Comparison of ENCODE assay signal across 20 cellular contexts in genomic region chr13:106609116-106609515, GRCh38.
"Had no signal": no experiment of that assay in that cellular context is flagged by ENCODE, and none has a peak within 500 bp of the region (broad histone marks: within the 10 kb centered on the region; RNA-seq: fewer than 3 reads in every experiment).

No MANE protein-coding gene starts in this region.

- ATAC-seq: activated T-cell treated with anti-CD3 and anti-CD28 coated beads, Interleukin-2, amount 50 U/mL, for 4 hours; T-helper 17 cell had no signal

- H3K27ac ChIP-seq: coronary artery had no signal

- DNase-seq: activated B cell treated with CpG ODN at 0.5 μM for 24 hours; activated CD4-positive, alpha-beta memory T cell treated with anti-CD3 and anti-CD28 coated beads for 36 hours; activated CD4-positive, alpha-beta T cell treated with anti-CD3 and anti-CD28 coated beads for 1 hour; activated CD4-positive, alpha-beta T cell treated with anti-CD3 and anti-CD28 coated beads, Interleukin-2, amount 10 ng/mL, durations not matched to agents 24 days and 14 days; activated CD8-positive, alpha-beta memory T cell treated with anti-CD3 and anti-CD28 coated beads for 24 hours; activated gamma-delta T cell; activated naive CD4-positive, alpha-beta T cell treated with anti-CD3 and anti-CD28 coated beads for 36 hours; activated T-cell treated with anti-CD3 and anti-CD28 coated beads, Interleukin-2, amount 50 U/mL, for 4 hours; central memory CD4-positive, alpha-beta T cell; Karpas-422; MM.1S; NCI-H146; NCI-H2029; NCI-H226; NCI-H510A treated with DMSO at 0.1 percent for 48 hours; NCI-H69; SIG-M5; T-helper 17 cell; T-helper 9 cell had no signal

- H3K4me3 ChIP-seq: coronary artery had no signal
